ENCODE assay signal across 1 cellular context in genomic region chr1:224737353-224737727, GRCh38.
TF ChIP-seq lines count a peak whose summit lies in the region.

No MANE protein-coding gene starts in this region.

TF ChIP-seq in GM12878, 131 proteins besides CTCF, POLR2A, EP300 and RAD21:
- TF ChIP-seq MEF2B (IDR thresholded peaks at IDR 0.05; ENCODE audit: partially characterized antibody, poor library complexity, severe bottlenecking) (no peak), HDAC6 (IDR thresholded peaks at IDR 0.05; ENCODE audit: unreplicated experiment) (no peak), SMARCA5 (IDR thresholded peaks at IDR 0.05) (no peak), MLLT1 (IDR thresholded peaks at IDR 0.05) (peak; percentile 11; the same call in 1 of the 2 replicates), FOXM1 (IDR thresholded peaks at IDR 0.05; ENCODE audit: low read depth, low read length) (no peak)
TF ChIP-seq in GM12878: peak in this region for 1.
